Comparison of ENCODE assay signal across 14 cellular contexts in genomic region chr21:43731891-43732711, GRCh38. TPM values are rescaled to one million over a fixed set of nuclear protein-coding genes. Genes with fewer than 3 reads are reported as not detected.
DNase-seq lines count a peak whose midpoint lies in the region; ATAC-seq, FAIRE-seq and TF ChIP-seq lines count a peak whose summit lies in the region.
"Had no signal": no experiment of that assay in that cellular context is flagged by ENCODE, and none has a peak within 500 bp of the region (broad histone marks: within the 10 kb centered on the region; RNA-seq: fewer than 3 reads in every experiment).

No MANE protein-coding gene starts in this region.

- H3K27ac ChIP-seq in HEK293 (ENCODE audit: extremely low read depth, low read depth, low read length): no peak overlapping the region
- H3K27ac ChIP-seq in astrocyte (ENCODE audit: low read depth, low read length): no peak overlapping the region
- peak overlapping the region; percentile 99 for H3K27ac ChIP-seq in subcutaneous abdominal adipose tissue (ENCODE audit: low read depth, low read length)

- peaks cover 2% of the 10 kb centered on the region for H3K9me3 Mint-ChIP-seq in astrocyte (ENCODE audit: unreplicated experiment)
- H3K9me3 Mint-ChIP-seq: activated T-helper 2 cell treated with anti-CD3 and anti-CD28 coated beads, Interferon-gamma antibody, Interleukin-2, Interleukin-4, amounts not matched to agents 10 μg/mL and 5 μg/mL and 100 μg/mL, durations not matched to agents 14 hours and 24 hours and 36 hours had no signal

- H3K27me3 Mint-ChIP-seq in astrocyte (ENCODE audit: low read depth, unreplicated experiment): no peaks in the 10 kb centered on the region

- peaks cover 75% of the 10 kb centered on the region for H4K20me1 ChIP-seq in astrocyte (ENCODE audit: insufficient read depth, low read length)

- DNase-seq in astrocyte (ENCODE audit: low read depth) (peak; percentile 75), kidney tubule cell (ENCODE audit: low spot score) (peak; percentile 81), foreskin fibroblast (no peak), SKM-1 treated with dmso at 0.1 percent for 144 hours (lab: John Stamatoyannopoulos, UW; ENCODE audit: unreplicated experiment) (no peak)
- DNase-seq in activated CD4-positive, alpha-beta T cell treated with anti-CD3 and anti-CD28 coated beads, Interleukin-2, amount 50 U/mL, for 1 hour: no peak
- DNase-seq: DND-41; NCI-H345; stimulated activated CD4-positive, alpha-beta T cell treated with anti-CD3 and anti-CD28 coated beads, Interleukin-4, amount 100 ng/mL, for 1 hour; T-helper 9 cell had no signal

- no peak overlapping the region for H3K27ac Mint-ChIP-seq in astrocyte (ENCODE audit: unreplicated experiment)
- H3K27ac Mint-ChIP-seq: activated T-helper 2 cell treated with anti-CD3 and anti-CD28 coated beads, Interferon-gamma antibody, Interleukin-2, Interleukin-4, amounts not matched to agents 10 μg/mL and 5 μg/mL and 100 μg/mL, durations not matched to agents 14 hours and 24 hours and 36 hours had no signal

- peak overlapping the region; percentile 56 for H3K4me2 ChIP-seq in astrocyte (ENCODE audit: low read length)

- TF ChIP-seq CTCF in HEK293 (tag by site-specific recombination; IDR thresholded peaks at IDR 0.05) (no peak), astrocyte (IDR thresholded peaks at IDR 0.05; ENCODE audit: insufficient read depth, low read depth, low read length) (no peak), foreskin fibroblast (IDR thresholded peaks at IDR 0.05; ENCODE audit: low read depth, low read length) (no peak)

- H3K27me3 ChIP-seq in astrocyte (ENCODE audit: insufficient read depth, low read length) (no peaks in the 10 kb centered on the region), subcutaneous abdominal adipose tissue (ENCODE audit: control insufficient read depth in 5 of 5, insufficient read depth in 4 of 5, low read length in 5 of 5) (no peaks in the 10 kb centered on the region)

- no peaks in the 10 kb centered on the region for H3K9me3 ChIP-seq in HEK293 (ENCODE audit: control insufficient read depth, insufficient read depth, low read depth, low read length)
- H3K9me3 ChIP-seq in astrocyte (ENCODE audit: insufficient read depth, low read depth, low read length): peaks cover 2% of the 10 kb centered on the region
- H3K9me3 ChIP-seq in subcutaneous abdominal adipose tissue (ENCODE audit: control insufficient read depth in 5 of 5, low read length in 5 of 5): no peaks in the 10 kb centered on the region

- H3K4me3 ChIP-seq in HEK293 (ENCODE audit: low read depth, low read length) (no peak overlapping the region), astrocyte (ENCODE audit: insufficient read depth, low read depth, low read length) (no peak overlapping the region), subcutaneous abdominal adipose tissue (ENCODE audit: low read depth in 1 of 5, low read length in 5 of 5) (no peak overlapping the region), foreskin fibroblast (ENCODE audit: low read depth in 1 of 2, low read length in 2 of 2) (no peak overlapping the region)

- POLR2A ChIA-PET in HEK293 (lab: Yijun Ruan, JAX): interaction anchor here (1.0 kb wide), 1 partner anchor 8 kb away, joined by 3 read pairs; no protein-coding TSS in a partner anchor

- H3K4me3 Mint-ChIP-seq in astrocyte (ENCODE audit: unreplicated experiment): no peak overlapping the region

- H3K36me3 ChIP-seq in HEK293 (ENCODE audit: control insufficient read depth in 2 of 2, insufficient read depth in 1 of 2, low read length in 2 of 2) (peaks cover 0 to 29% of the 10 kb centered on the region in 2 experiments; a peak in 2 of 3 replicates), astrocyte (ENCODE audit: insufficient read depth, low read length) (no peaks in the 10 kb centered on the region), subcutaneous abdominal adipose tissue (ENCODE audit: control insufficient read depth in 5 of 5, insufficient read depth in 5 of 5, low read length in 5 of 5) (peaks cover 0 to 39% (median 9%) of the 10 kb centered on the region in 5 donors)

- peaks cover 69% of the 10 kb centered on the region for H3K79me2 ChIP-seq in astrocyte (ENCODE audit: insufficient read depth, low read length)

- FAIRE-seq in astrocyte (lab: Jason Lieb, UNC): no peak
- FAIRE-seq: HTR-8/SVneo had no signal

- H3K9ac ChIP-seq in astrocyte (ENCODE audit: low read length) (peak overlapping the region; percentile 12), subcutaneous abdominal adipose tissue (ENCODE audit: low read length in 5 of 5) (peak overlapping the region in 3 of 5 donors; percentile 28 to 63 (median 30))

- CTCF ChIA-PET in HEK293 (lab: Yijun Ruan, JAX): no interaction called here

- H3K4me1 Mint-ChIP-seq in astrocyte (ENCODE audit: low read depth, unreplicated experiment): peaks cover 57% of the 10 kb centered on the region

- peaks cover 14% of the 10 kb centered on the region for H3K36me3 Mint-ChIP-seq in astrocyte (ENCODE audit: low read depth, unreplicated experiment)

- no peak overlapping the region for H2AFZ ChIP-seq in astrocyte (ENCODE audit: low read depth, low read length)

- peaks cover 6% of the 10 kb centered on the region; the same call in 1 of the 2 replicates for H3K4me1 ChIP-seq in HEK293 (ENCODE audit: control insufficient read depth, insufficient read depth, low read length)
- peaks cover 60% of the 10 kb centered on the region for H3K4me1 ChIP-seq in astrocyte (ENCODE audit: insufficient read depth, low read length)
- peaks cover 9 to 98% (median 74%) of the 10 kb centered on the region in 5 donors for H3K4me1 ChIP-seq in subcutaneous abdominal adipose tissue (ENCODE audit: control insufficient read depth in 5 of 5, insufficient read depth in 5 of 5, low read length in 5 of 5)

- no peak for ATAC-seq in activated CD4-positive, CD25-positive, alpha-beta regulatory T cell treated with anti-CD3 and anti-CD28 coated beads, Interleukin-2, amount 50 U/mL, for 24 hours

TF ChIP-seq in HEK293, 187 proteins besides CTCF, POLR2A, EP300 and RAD21:
- TF ChIP-seq GLI2 (tag by site-specific recombination; IDR thresholded peaks at IDR 0.05; ENCODE audit: borderline replicate concordance, low read depth) (no peak), ZNF18 (tag by site-specific recombination; IDR thresholded peaks at IDR 0.05) (no peak), ZNF132 (tag by site-specific recombination; IDR thresholded peaks at IDR 0.05; ENCODE audit: borderline replicate concordance) (no peak), REST (tag by site-specific recombination; IDR thresholded peaks at IDR 0.05) (no peak), ZNF600 (tag by site-specific recombination; IDR thresholded peaks at IDR 0.05) (peak; percentile 81), ZNF501 (tag by site-specific recombination; IDR thresholded peaks at IDR 0.05) (no peak), GLIS1 (tag by site-specific recombination; IDR thresholded peaks at IDR 0.05) (0 out of 2 replicates have a peak, but pooled peaks have one; percentile 7), SP3 (tag by site-specific recombination; IDR thresholded peaks at IDR 0.05) (no peak), ZNF324 (tag by site-specific recombination; IDR thresholded peaks at IDR 0.05) (no peak), ZIC2 (tag by site-specific recombination; IDR thresholded peaks at IDR 0.05) (peak; percentile 87)

RNA-seq across cellular contexts. Expression of gene PDXK, which starts 13.2 kb away (rescaled TPM):
- total RNA-seq in astrocyte: 159 and 180 TPM in 2 replicates

RNA-seq across cellular contexts. Expression of gene CSTB, which starts 44.0 kb away (rescaled TPM):
- 22.5 and 27.7 TPM in 2 replicates for total RNA-seq in astrocyte

RNA-seq across cellular contexts. Expression of gene RRP1, which starts 57.3 kb away (rescaled TPM):
- 21.1 and 24.9 TPM in 2 replicates for total RNA-seq in astrocyte

Comparison
In these comparisons a context has a peak if more than half of its experiments do, and no peak if none do; other contexts are left out.
1. DNase-seq: peak in astrocyte (single experiment) and kidney tubule cell (single experiment); none in foreskin fibroblast (0 of 2), activated CD4-positive, alpha-beta T cell treated with anti-CD3 and anti-CD28 coated beads, Interleukin-2, amount 50 U/mL, for 1 hour (single experiment) and SKM-1 treated with dmso at 0.1 percent for 144 hours (single experiment).